ENCODE assay signal across 23 cellular contexts in genomic region chr12:91954761-91955160, GRCh38.
"Had no signal": no experiment of that assay in that cellular context is flagged by ENCODE, and none has a peak within 500 bp of the region (broad histone marks: within the 10 kb centered on the region; RNA-seq: fewer than 3 reads in every experiment).

No MANE protein-coding gene starts in this region.

- H3K27ac ChIP-seq: brain microvascular endothelial cell, esophagus squamous epithelium, sigmoid colon, SK-N-MC, thoracic aorta had no signal

- H3K27me3 Mint-ChIP-seq: activated CD4-positive, alpha-beta memory T cell treated with anti-CD3 and anti-CD28 coated beads, Interleukin-2, amount 10 ng/mL, durations not matched to agents 7 days and 5 days; activated CD8-positive, alpha-beta memory T cell treated with anti-CD3 and anti-CD28 coated beads, Interleukin-2, amount 10 ng/mL, durations not matched to agents 7 days and 5 days; activated naive CD8-positive, alpha-beta T cell treated with anti-CD3 and anti-CD28 coated beads, Interleukin-2, amount 50 U/mL, for 24 hours; central memory CD8-positive, alpha-beta T cell; stimulated activated memory B cell treated with anti-CD40 and anti-IgM and Interleukin-4, amounts not matched to agents 10 μg/mL and 1 μg/mL and 100 μg/mL, for 72 hours had no signal

- ATAC-seq: activated CD8-positive, alpha-beta memory T cell treated with anti-CD3 and anti-CD28 coated beads, Interleukin-2, amount 10 ng/mL, durations not matched to agents 7 days and 5 days; activated naive CD8-positive, alpha-beta T cell treated with anti-CD3 and anti-CD28 coated beads, Interleukin-2, amount 50 U/mL, for 24 hours; stimulated activated memory B cell treated with anti-CD40 and anti-IgM and Interleukin-4, amounts not matched to agents 10 μg/mL and 1 μg/mL and 100 μg/mL, for 72 hours had no signal

- H3K4me3 ChIP-seq: esophagus squamous epithelium, lung, sigmoid colon, SK-N-MC, spleen, thoracic aorta had no signal

- DNase-seq: activated CD4-positive, alpha-beta memory T cell treated with anti-CD3 and anti-CD28 coated beads, Interleukin-2, amount 10 ng/mL, durations not matched to agents 7 days and 5 days; activated CD4-positive, alpha-beta T cell treated with anti-CD3 and anti-CD28 coated beads for 48 hours; activated CD4-positive, CD25-positive, alpha-beta regulatory T cell; activated CD8-positive, alpha-beta memory T cell treated with anti-CD3 and anti-CD28 coated beads, Interleukin-2, amount 10 ng/mL, durations not matched to agents 7 days and 5 days; activated naive CD4-positive, alpha-beta T cell treated with Interleukin-2 at 50 U/mL for 16 hours; activated naive CD8-positive, alpha-beta T cell treated with anti-CD3 and anti-CD28 coated beads, Interleukin-2, amount 50 U/mL, for 24 hours; activated T-cell treated with anti-CD3 and anti-CD28 coated beads, Interleukin-2, amount 50 U/mL, for 1 hour; anterior cingulate cortex; brain microvascular endothelial cell; effector CD8-positive, alpha-beta T cell; esophagus squamous epithelium; hypothalamus; islet precursor cell; sigmoid colon; spleen; stimulated activated CD4-positive, alpha-beta T cell treated with anti-CD3 and anti-CD28 coated beads, Interleukin-4, amount 100 ng/mL, for 4 hours had no signal

- H3K4me1 Mint-ChIP-seq: activated CD4-positive, alpha-beta memory T cell treated with anti-CD3 and anti-CD28 coated beads, Interleukin-2, amount 10 ng/mL, durations not matched to agents 7 days and 5 days; activated CD8-positive, alpha-beta memory T cell treated with anti-CD3 and anti-CD28 coated beads, Interleukin-2, amount 10 ng/mL, durations not matched to agents 7 days and 5 days; neural crest cell; stimulated activated memory B cell treated with anti-CD40 and anti-IgM and Interleukin-4, amounts not matched to agents 10 μg/mL and 1 μg/mL and 100 μg/mL, for 72 hours had no signal

- H3K27ac Mint-ChIP-seq: activated CD4-positive, alpha-beta memory T cell treated with anti-CD3 and anti-CD28 coated beads, Interleukin-2, amount 10 ng/mL, durations not matched to agents 7 days and 5 days; activated CD8-positive, alpha-beta memory T cell treated with anti-CD3 and anti-CD28 coated beads, Interleukin-2, amount 10 ng/mL, durations not matched to agents 7 days and 5 days; activated naive CD8-positive, alpha-beta T cell treated with anti-CD3 and anti-CD28 coated beads, Interleukin-2, amount 50 U/mL, for 24 hours; activated T-helper 2 cell treated with anti-CD3 and anti-CD28 coated beads, Interferon-gamma antibody, Interleukin-2, Interleukin-4, amounts not matched to agents 10 μg/mL and 5 μg/mL and 100 μg/mL, durations not matched to agents 14 hours and 24 hours and 36 hours; stimulated activated memory B cell treated with anti-CD40 and anti-IgM and Interleukin-4, amounts not matched to agents 10 μg/mL and 1 μg/mL and 100 μg/mL, for 72 hours had no signal

- H3K4me3 Mint-ChIP-seq: activated CD4-positive, alpha-beta memory T cell treated with anti-CD3 and anti-CD28 coated beads, Interleukin-2, amount 10 ng/mL, durations not matched to agents 7 days and 5 days; activated CD8-positive, alpha-beta memory T cell treated with anti-CD3 and anti-CD28 coated beads, Interleukin-2, amount 10 ng/mL, durations not matched to agents 7 days and 5 days; activated naive CD8-positive, alpha-beta T cell treated with anti-CD3 and anti-CD28 coated beads, Interleukin-2, amount 50 U/mL, for 24 hours; central memory CD8-positive, alpha-beta T cell; neural crest cell; stimulated activated memory B cell treated with anti-CD40 and anti-IgM and Interleukin-4, amounts not matched to agents 10 μg/mL and 1 μg/mL and 100 μg/mL, for 72 hours had no signal

- H3K9me3 Mint-ChIP-seq: central memory CD8-positive, alpha-beta T cell; stimulated activated memory B cell treated with anti-CD40 and anti-IgM and Interleukin-4, amounts not matched to agents 10 μg/mL and 1 μg/mL and 100 μg/mL, for 72 hours had no signal

- H3K9me3 ChIP-seq: esophagus squamous epithelium, sigmoid colon, thoracic aorta had no signal

- H3K36me3 ChIP-seq: brain microvascular endothelial cell, esophagus squamous epithelium, sigmoid colon, spleen, thoracic aorta had no signal

- H3K4me1 ChIP-seq: esophagus squamous epithelium, sigmoid colon had no signal

- H3K36me3 Mint-ChIP-seq: activated CD8-positive, alpha-beta memory T cell treated with anti-CD3 and anti-CD28 coated beads, Interleukin-2, amount 10 ng/mL, durations not matched to agents 7 days and 5 days; stimulated activated memory B cell treated with anti-CD40 and anti-IgM and Interleukin-4, amounts not matched to agents 10 μg/mL and 1 μg/mL and 100 μg/mL, for 72 hours had no signal

- H3K27me3 ChIP-seq: brain microvascular endothelial cell, esophagus squamous epithelium, sigmoid colon, spleen had no signal
